Comparison of ENCODE assay signal across 1 cellular context in the genomic region with DNA sequence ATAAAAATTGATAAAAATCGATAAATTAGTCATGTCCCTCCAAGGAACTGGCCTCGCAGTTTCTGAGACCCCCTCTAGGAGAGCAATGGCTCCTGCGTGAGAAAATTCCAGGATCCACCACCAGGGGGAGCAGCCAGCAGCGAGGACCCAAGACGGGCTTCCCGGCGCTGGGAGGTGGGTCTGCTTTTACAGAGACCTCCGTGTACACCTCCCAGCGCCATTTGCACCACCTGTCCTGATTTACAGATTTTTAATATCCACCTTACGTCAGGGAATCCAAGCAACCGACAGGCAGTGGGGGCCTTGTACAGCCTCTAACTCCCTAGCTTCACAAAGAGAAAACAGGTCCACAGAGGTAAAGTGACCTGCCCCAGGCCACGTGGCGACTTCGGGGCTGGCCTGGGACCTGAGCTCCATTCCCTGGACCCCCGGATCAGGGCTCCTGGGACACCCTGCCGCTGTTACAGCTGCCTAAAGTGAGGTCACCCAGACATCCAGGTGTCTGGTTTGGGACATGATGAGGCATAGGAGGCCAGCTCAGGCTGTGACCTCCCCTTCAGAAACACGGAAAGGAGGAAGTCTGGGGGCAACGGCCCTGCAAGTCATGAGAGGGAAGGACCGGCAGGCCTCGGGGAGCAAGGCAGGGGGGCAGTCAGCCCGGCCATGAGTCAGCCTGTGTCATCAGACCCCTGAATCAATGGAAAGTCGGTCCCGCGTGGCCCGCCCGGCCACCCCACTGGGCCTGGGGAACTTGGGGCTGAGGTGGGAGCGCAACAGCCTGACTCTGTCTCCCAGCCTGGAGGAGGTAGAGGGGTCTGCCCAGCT.
TF ChIP-seq lines count a peak whose summit lies in the region.

No MANE protein-coding gene starts in this region.

TF ChIP-seq in HEK293, 187 proteins besides CTCF, POLR2A, EP300 and RAD21 (continued from another document and continues in another):
- TF ChIP-seq, protein P1, sequence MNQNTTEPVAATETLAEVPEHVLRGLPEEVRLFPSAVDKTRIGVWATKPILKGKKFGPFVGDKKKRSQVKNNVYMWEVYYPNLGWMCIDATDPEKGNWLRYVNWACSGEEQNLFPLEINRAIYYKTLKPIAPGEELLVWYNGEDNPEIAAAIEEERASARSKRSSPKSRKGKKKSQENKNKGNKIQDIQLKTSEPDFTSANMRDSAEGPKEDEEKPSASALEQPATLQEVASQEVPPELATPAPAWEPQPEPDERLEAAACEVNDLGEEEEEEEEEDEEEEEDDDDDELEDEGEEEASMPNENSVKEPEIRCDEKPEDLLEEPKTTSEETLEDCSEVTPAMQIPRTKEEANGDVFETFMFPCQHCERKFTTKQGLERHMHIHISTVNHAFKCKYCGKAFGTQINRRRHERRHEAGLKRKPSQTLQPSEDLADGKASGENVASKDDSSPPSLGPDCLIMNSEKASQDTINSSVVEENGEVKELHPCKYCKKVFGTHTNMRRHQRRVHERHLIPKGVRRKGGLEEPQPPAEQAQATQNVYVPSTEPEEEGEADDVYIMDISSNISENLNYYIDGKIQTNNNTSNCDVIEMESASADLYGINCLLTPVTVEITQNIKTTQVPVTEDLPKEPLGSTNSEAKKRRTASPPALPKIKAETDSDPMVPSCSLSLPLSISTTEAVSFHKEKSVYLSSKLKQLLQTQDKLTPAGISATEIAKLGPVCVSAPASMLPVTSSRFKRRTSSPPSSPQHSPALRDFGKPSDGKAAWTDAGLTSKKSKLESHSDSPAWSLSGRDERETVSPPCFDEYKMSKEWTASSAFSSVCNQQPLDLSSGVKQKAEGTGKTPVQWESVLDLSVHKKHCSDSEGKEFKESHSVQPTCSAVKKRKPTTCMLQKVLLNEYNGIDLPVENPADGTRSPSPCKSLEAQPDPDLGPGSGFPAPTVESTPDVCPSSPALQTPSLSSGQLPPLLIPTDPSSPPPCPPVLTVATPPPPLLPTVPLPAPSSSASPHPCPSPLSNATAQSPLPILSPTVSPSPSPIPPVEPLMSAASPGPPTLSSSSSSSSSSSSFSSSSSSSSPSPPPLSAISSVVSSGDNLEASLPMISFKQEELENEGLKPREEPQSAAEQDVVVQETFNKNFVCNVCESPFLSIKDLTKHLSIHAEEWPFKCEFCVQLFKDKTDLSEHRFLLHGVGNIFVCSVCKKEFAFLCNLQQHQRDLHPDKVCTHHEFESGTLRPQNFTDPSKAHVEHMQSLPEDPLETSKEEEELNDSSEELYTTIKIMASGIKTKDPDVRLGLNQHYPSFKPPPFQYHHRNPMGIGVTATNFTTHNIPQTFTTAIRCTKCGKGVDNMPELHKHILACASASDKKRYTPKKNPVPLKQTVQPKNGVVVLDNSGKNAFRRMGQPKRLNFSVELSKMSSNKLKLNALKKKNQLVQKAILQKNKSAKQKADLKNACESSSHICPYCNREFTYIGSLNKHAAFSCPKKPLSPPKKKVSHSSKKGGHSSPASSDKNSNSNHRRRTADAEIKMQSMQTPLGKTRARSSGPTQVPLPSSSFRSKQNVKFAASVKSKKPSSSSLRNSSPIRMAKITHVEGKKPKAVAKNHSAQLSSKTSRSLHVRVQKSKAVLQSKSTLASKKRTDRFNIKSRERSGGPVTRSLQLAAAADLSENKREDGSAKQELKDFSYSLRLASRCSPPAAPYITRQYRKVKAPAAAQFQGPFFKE (tag by site-specific recombination; IDR thresholded peaks at IDR 0.05; ENCODE audit: borderline replicate concordance), result no peak
- TF ChIP-seq ZNF423 (tag by site-specific recombination; IDR thresholded peaks at IDR 0.05) (no peak), ZNF223 (tag by site-specific recombination; IDR thresholded peaks at IDR 0.05) (no peak), ZNF768 (tag by site-specific recombination; IDR thresholded peaks at IDR 0.05) (no peak), YY1 (tag by site-specific recombination; IDR thresholded peaks at IDR 0.05) (0 out of 2 replicates have a peak, but pooled peaks have one; percentile 54), ZNF132 (tag by site-specific recombination; IDR thresholded peaks at IDR 0.05; ENCODE audit: borderline replicate concordance) (no peak), ZNF335 (tag by site-specific recombination; conservative IDR thresholded peaks at IDR 0.05) (peak; percentile 68), ZNF548 (tag by site-specific recombination; IDR thresholded peaks at IDR 0.05) (no peak), BCL11B (tag by site-specific recombination; IDR thresholded peaks at IDR 0.05; ENCODE audit: low read depth) (no peak), TRIM28 (IDR thresholded peaks at IDR 0.05; ENCODE audit: borderline replicate concordance, low read length) (no peak), ZNF416 (tag by site-specific recombination; IDR thresholded peaks at IDR 0.05) (no peak), OVOL3 (tag by site-specific recombination; IDR thresholded peaks at IDR 0.05) (no peak), ZNF292 (tag by site-specific recombination; IDR thresholded peaks at IDR 0.05; ENCODE audit: borderline replicate concordance, low read depth) (no peak), ZNF37A (tag by site-specific recombination; IDR thresholded peaks at IDR 0.05) (no peak), ZNF366 (tag by site-specific recombination; conservative IDR thresholded peaks at IDR 0.05) (no peak), GFI1B (tag by site-specific recombination; IDR thresholded peaks at IDR 0.05) (no peak), ZNF837 (tag by site-specific recombination; IDR thresholded peaks at IDR 0.05) (no peak), ZNF10 (tag by site-specific recombination; IDR thresholded peaks at IDR 0.05) (no peak), YY2 (tag by site-specific recombination; IDR thresholded peaks at IDR 0.05) (no peak), KLF9 (tag by site-specific recombination; IDR thresholded peaks at IDR 0.05; ENCODE audit: low read depth) (no peak), ZNF660 (tag by site-specific recombination; IDR thresholded peaks at IDR 0.05) (0 out of 2 replicates have a peak, but pooled peaks have one; percentile 46), REPIN1 (tag by site-specific recombination; IDR thresholded peaks at IDR 0.05; ENCODE audit: low read depth) (no peak), ZNF302 (tag by site-specific recombination; IDR thresholded peaks at IDR 0.05; ENCODE audit: low read depth) (no peak), GLI2 (tag by site-specific recombination; IDR thresholded peaks at IDR 0.05; ENCODE audit: borderline replicate concordance, low read depth) (no peak), ZNF514 (tag by site-specific recombination; IDR thresholded peaks at IDR 0.05) (no peak), ZNF654 (tag by site-specific recombination; IDR thresholded peaks at IDR 0.05; ENCODE audit: low read depth) (peak; percentile 17), ZNF157 (tag by site-specific recombination; IDR thresholded peaks at IDR 0.05) (no peak), ZEB2 (tag by site-specific recombination; IDR thresholded peaks at IDR 0.05) (peak; percentile 56), ZNF350 (tag by site-specific recombination; IDR thresholded peaks at IDR 0.05) (no peak), ZIC2 (tag by site-specific recombination; IDR thresholded peaks at IDR 0.05) (no peak), ZNF624 (tag by site-specific recombination; IDR thresholded peaks at IDR 0.05) (no peak), ZNF560 (tag by site-specific recombination; IDR thresholded peaks at IDR 0.05; ENCODE audit: borderline replicate concordance) (peak; percentile 98), ZNF404 (tag by site-specific recombination; IDR thresholded peaks at IDR 0.05) (no peak), ZNF394 (tag by site-specific recombination; IDR thresholded peaks at IDR 0.05; ENCODE audit: borderline replicate concordance) (no peak), ZNF175 (tag by site-specific recombination; IDR thresholded peaks at IDR 0.05) (no peak)
- TF ChIP-seq, protein P2, sequence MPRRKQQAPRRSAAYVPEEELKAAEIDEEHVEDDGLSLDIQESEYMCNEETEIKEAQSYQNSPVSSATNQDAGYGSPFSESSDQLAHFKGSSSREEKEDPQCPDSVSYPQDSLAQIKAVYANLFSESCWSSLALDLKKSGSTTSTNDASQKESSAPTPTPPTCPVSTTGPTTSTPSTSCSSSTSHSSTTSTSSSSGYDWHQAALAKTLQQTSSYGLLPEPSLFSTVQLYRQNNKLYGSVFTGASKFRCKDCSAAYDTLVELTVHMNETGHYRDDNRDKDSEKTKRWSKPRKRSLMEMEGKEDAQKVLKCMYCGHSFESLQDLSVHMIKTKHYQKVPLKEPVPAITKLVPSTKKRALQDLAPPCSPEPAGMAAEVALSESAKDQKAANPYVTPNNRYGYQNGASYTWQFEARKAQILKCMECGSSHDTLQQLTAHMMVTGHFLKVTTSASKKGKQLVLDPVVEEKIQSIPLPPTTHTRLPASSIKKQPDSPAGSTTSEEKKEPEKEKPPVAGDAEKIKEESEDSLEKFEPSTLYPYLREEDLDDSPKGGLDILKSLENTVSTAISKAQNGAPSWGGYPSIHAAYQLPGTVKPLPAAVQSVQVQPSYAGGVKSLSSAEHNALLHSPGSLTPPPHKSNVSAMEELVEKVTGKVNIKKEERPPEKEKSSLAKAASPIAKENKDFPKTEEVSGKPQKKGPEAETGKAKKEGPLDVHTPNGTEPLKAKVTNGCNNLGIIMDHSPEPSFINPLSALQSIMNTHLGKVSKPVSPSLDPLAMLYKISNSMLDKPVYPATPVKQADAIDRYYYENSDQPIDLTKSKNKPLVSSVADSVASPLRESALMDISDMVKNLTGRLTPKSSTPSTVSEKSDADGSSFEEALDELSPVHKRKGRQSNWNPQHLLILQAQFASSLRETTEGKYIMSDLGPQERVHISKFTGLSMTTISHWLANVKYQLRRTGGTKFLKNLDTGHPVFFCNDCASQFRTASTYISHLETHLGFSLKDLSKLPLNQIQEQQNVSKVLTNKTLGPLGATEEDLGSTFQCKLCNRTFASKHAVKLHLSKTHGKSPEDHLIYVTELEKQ (tag by site-specific recombination; IDR thresholded peaks at IDR 0.05; ENCODE audit: borderline replicate concordance), result no peak
- TF ChIP-seq, protein P3, sequence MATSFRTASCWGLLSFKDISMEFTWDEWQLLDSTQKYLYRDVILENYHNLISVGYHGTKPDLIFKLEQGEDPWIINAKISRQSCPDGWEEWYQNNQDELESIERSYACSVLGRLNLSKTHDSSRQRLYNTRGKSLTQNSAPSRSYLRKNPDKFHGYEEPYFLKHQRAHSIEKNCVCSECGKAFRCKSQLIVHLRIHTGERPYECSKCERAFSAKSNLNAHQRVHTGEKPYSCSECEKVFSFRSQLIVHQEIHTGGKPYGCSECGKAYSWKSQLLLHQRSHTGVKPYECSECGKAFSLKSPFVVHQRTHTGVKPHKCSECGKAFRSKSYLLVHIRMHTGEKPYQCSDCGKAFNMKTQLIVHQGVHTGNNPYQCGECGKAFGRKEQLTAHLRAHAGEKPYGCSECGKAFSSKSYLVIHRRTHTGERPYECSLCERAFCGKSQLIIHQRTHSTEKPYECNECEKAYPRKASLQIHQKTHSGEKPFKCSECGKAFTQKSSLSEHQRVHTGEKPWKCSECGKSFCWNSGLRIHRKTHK (tag by site-specific recombination; IDR thresholded peaks at IDR 0.05), result no peak
- TF ChIP-seq, protein P4, sequence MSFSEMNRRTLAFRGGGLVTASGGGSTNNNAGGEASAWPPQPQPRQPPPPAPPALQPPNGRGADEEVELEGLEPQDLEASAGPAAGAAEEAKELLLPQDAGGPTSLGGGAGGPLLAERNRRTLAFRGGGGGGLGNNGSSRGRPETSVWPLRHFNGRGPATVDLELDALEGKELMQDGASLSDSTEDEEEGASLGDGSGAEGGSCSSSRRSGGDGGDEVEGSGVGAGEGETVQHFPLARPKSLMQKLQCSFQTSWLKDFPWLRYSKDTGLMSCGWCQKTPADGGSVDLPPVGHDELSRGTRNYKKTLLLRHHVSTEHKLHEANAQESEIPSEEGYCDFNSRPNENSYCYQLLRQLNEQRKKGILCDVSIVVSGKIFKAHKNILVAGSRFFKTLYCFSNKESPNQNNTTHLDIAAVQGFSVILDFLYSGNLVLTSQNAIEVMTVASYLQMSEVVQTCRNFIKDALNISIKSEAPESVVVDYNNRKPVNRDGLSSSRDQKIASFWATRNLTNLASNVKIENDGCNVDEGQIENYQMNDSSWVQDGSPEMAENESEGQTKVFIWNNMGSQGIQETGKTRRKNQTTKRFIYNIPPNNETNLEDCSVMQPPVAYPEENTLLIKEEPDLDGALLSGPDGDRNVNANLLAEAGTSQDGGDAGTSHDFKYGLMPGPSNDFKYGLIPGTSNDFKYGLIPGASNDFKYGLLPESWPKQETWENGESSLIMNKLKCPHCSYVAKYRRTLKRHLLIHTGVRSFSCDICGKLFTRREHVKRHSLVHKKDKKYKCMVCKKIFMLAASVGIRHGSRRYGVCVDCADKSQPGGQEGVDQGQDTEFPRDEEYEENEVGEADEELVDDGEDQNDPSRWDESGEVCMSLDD (tag by site-specific recombination; IDR thresholded peaks at IDR 0.05), result no peak
- TF ChIP-seq, protein P5, sequence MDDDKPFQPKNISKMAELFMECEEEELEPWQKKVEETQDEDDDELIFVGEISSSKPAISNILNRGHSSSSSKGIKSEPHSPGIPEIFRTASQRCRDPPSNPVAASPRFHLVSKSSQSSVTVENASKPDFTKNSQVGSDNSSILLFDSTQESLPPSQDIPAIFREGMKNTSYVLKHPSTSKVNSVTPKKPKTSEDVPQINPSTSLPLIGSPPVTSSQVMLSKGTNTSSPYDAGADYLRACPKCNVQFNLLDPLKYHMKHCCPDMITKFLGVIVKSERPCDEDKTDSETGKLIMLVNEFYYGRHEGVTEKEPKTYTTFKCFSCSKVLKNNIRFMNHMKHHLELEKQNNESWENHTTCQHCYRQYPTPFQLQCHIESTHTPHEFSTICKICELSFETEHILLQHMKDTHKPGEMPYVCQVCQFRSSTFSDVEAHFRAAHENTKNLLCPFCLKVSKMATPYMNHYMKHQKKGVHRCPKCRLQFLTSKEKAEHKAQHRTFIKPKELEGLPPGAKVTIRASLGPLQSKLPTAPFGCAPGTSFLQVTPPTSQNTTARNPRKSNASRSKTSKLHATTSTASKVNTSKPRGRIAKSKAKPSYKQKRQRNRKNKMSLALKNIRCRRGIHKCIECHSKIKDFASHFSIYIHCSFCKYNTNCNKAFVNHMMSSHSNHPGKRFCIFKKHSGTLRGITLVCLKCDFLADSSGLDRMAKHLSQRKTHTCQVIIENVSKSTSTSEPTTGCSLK (tag by site-specific recombination; IDR thresholded peaks at IDR 0.05), result no peak
- TF ChIP-seq, protein P6, sequence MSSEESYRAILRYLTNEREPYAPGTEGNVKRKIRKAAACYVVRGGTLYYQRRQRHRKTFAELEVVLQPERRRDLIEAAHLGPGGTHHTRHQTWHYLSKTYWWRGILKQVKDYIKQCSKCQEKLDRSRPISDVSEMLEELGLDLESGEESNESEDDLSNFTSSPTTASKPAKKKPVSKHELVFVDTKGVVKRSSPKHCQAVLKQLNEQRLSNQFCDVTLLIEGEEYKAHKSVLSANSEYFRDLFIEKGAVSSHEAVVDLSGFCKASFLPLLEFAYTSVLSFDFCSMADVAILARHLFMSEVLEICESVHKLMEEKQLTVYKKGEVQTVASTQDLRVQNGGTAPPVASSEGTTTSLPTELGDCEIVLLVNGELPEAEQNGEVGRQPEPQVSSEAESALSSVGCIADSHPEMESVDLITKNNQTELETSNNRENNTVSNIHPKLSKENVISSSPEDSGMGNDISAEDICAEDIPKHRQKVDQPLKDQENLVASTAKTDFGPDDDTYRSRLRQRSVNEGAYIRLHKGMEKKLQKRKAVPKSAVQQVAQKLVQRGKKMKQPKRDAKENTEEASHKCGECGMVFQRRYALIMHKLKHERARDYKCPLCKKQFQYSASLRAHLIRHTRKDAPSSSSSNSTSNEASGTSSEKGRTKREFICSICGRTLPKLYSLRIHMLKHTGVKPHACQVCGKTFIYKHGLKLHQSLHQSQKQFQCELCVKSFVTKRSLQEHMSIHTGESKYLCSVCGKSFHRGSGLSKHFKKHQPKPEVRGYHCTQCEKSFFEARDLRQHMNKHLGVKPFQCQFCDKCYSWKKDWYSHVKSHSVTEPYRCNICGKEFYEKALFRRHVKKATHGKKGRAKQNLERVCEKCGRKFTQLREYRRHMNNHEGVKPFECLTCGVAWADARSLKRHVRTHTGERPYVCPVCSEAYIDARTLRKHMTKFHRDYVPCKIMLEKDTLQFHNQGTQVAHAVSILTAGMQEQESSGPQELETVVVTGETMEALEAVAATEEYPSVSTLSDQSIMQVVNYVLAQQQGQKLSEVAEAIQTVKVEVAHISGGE (tag by site-specific recombination; conservative IDR thresholded peaks at IDR 0.05; ENCODE audit: low read depth), result no peak
